Comparison of ENCODE assay signal across 1 cellular context in the genomic region with DNA sequence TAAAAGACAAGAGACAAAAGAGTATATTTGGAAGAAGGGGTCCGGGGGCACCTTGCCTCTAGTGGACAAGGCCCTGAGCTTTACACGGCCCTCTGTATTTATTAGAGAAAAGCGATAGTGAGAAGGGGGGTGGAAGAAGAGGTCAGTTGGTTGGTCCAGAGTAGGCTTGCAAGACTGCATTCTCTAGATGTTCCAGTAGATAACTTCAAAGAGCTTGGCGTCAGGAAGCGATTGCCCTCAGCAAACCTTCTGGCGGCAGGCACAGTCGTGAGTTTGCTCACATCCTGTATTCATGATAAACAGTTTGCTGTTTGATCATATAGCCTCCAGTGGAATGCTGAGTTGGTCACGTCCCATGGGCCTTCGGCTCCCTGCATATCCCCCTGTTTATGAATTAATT.
TF ChIP-seq lines count a peak whose summit lies in the region.
"Not testable (repeated sequence)": the region's sequence is repeated elsewhere in the genome, so short reads cannot be mapped to it uniquely, and the experiment has no call there.

No MANE protein-coding gene starts in this region.

TF ChIP-seq in K562, 482 proteins besides CTCF, POLR2A, EP300 and RAD21 (continued from another document):
- TF ChIP-seq, protein P1, sequence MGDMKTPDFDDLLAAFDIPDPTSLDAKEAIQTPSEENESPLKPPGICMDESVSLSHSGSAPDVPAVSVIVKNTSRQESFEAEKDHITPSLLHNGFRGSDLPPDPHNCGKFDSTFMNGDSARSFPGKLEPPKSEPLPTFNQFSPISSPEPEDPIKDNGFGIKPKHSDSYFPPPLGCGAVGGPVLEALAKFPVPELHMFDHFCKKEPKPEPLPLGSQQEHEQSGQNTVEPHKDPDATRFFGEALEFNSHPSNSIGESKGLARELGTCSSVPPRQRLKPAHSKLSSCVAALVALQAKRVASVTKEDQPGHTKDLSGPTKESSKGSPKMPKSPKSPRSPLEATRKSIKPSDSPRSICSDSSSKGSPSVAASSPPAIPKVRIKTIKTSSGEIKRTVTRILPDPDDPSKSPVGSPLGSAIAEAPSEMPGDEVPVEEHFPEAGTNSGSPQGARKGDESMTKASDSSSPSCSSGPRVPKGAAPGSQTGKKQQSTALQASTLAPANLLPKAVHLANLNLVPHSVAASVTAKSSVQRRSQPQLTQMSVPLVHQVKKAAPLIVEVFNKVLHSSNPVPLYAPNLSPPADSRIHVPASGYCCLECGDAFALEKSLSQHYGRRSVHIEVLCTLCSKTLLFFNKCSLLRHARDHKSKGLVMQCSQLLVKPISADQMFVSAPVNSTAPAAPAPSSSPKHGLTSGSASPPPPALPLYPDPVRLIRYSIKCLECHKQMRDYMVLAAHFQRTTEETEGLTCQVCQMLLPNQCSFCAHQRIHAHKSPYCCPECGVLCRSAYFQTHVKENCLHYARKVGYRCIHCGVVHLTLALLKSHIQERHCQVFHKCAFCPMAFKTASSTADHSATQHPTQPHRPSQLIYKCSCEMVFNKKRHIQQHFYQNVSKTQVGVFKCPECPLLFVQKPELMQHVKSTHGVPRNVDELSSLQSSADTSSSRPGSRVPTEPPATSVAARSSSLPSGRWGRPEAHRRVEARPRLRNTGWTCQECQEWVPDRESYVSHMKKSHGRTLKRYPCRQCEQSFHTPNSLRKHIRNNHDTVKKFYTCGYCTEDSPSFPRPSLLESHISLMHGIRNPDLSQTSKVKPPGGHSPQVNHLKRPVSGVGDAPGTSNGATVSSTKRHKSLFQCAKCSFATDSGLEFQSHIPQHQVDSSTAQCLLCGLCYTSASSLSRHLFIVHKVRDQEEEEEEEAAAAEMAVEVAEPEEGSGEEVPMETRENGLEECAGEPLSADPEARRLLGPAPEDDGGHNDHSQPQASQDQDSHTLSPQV (IDR thresholded peaks at IDR 0.05): peak; percentile 90
- TF ChIP-seq SMAD4 (CRISPR knock-in tag; conservative IDR thresholded peaks at IDR 0.05) (peak; percentile 74), HES1 (IDR thresholded peaks at IDR 0.05; ENCODE audit: low read depth) (peak; percentile 64; the same call in 1 of the 2 replicates), NR2C2 (tag; IDR thresholded peaks at IDR 0.05) (0 out of 2 replicates have a peak, but pooled peaks have one; percentile 12), GATA2 (CRISPR knock-in tag; IDR thresholded peaks at IDR 0.05) (0 out of 2 replicates have a peak, but pooled peaks have one; percentile 11), ZBTB40 (IDR thresholded peaks at IDR 0.05) (0 out of 2 replicates have a peak, but pooled peaks have one; percentile 15), NCOR1 (IDR thresholded peaks at IDR 0.05) (peak; percentile 37), SUPT5H (IDR thresholded peaks at IDR 0.05) (peak; percentile 34; the same call in 1 of the 2 replicates), CREM (IDR thresholded peaks at IDR 0.05; ENCODE audit: low read depth) (0 out of 2 replicates have a peak, but pooled peaks have one; percentile 35), ZNF134 (CRISPR knock-in tag; conservative IDR thresholded peaks at IDR 0.05) (0 out of 2 replicates have a peak, but pooled peaks have one; percentile 48), ZEB2 (IDR thresholded peaks at IDR 0.05) (0 out of 2 replicates have a peak, but pooled peaks have one; percentile 49), SOX6 (IDR thresholded peaks at IDR 0.05) (peak; percentile 58), TEAD4 (IDR thresholded peaks at IDR 0.05; ENCODE audit: low read length) (0 out of 2 replicates have a peak, but pooled peaks have one; percentile 5), TEAD1 (CRISPR knock-in tag; IDR thresholded peaks at IDR 0.05) (peak in 1 of 2 experiments; percentile 87; a peak in 1 of 4 replicates)
- TF ChIP-seq NR2C2 (CRISPR knock-in tag; IDR thresholded peaks at IDR 0.05); ZBTB40 (CRISPR knock-in tag; IDR thresholded peaks at IDR 0.05); TEAD4 (CRISPR knock-in tag; IDR thresholded peaks at IDR 0.05; ENCODE audit: borderline replicate concordance): not testable (repeated sequence)
- TF ChIP-seq, protein P2, sequence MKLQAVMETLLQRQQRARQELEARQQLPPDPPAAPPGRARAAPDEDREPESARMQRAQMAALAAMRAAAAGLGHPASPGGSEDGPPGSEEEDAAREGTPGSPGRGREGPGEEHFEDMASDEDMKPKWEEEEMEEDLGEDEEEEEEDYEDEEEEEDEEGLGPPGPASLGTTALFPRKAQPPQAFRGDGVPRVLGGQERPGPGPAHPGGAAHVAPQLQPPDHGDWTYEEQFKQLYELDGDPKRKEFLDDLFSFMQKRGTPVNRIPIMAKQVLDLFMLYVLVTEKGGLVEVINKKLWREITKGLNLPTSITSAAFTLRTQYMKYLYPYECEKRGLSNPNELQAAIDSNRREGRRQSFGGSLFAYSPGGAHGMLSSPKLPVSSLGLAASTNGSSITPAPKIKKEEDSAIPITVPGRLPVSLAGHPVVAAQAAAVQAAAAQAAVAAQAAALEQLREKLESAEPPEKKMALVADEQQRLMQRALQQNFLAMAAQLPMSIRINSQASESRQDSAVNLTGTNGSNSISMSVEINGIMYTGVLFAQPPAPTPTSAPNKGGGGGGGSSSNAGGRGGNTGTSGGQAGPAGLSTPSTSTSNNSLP (IDR thresholded peaks at IDR 0.05; ENCODE audit: borderline replicate concordance, low read depth, low read length): peak; percentile 49; the same call in 1 of the 2 replicates
